In genomic region chr11:104534268-104534667, GRCh38 we compare ENCODE assay signal across 18 cellular contexts.
DNase-seq lines count a peak whose midpoint lies in the region; ATAC-seq and TF ChIP-seq lines count a peak whose summit lies in the region.
"Had no signal": no experiment of that assay in that cellular context is flagged by ENCODE, and none has a peak within 500 bp of the region (broad histone marks: within the 10 kb centered on the region; RNA-seq: fewer than 3 reads in every experiment).

No MANE protein-coding gene starts in this region.

- H3K27ac Mint-ChIP-seq in stimulated activated naive B cell treated with anti-CD40 and anti-IgM and Interleukin-4, amounts not matched to agents 10 μg/mL and 1 μg/mL and 100 μg/mL, for 72 hours: no peak overlapping the region
- no peak overlapping the region for H3K27ac Mint-ChIP-seq in activated T-helper 17 cell treated with anti-CD3 and anti-CD28 coated beads, Interleukin-2, amount 50 U/mL, for 72 hours
- H3K27ac Mint-ChIP-seq: B cell, mesothelial cell of epicardium, progenitor cell of endocrine pancreas had no signal

- H3K4me1 Mint-ChIP-seq in stimulated activated naive B cell treated with anti-CD40 and anti-IgM and Interleukin-4, amounts not matched to agents 10 μg/mL and 1 μg/mL and 100 μg/mL, for 72 hours: no peaks in the 10 kb centered on the region
- no peaks in the 10 kb centered on the region for H3K4me1 Mint-ChIP-seq in activated T-helper 17 cell treated with anti-CD3 and anti-CD28 coated beads, Interleukin-2, amount 50 U/mL, for 72 hours
- H3K4me1 Mint-ChIP-seq: B cell had no signal

- intact Hi-C loops in testis (cut with DNase I; ENCODE audit: low total_unique reads): no loop called here

- no peaks in the 10 kb centered on the region for H3K27me3 Mint-ChIP-seq in stimulated activated naive B cell treated with anti-CD40 and anti-IgM and Interleukin-4, amounts not matched to agents 10 μg/mL and 1 μg/mL and 100 μg/mL, for 72 hours
- no peaks in the 10 kb centered on the region for H3K27me3 Mint-ChIP-seq in activated T-helper 17 cell treated with anti-CD3 and anti-CD28 coated beads, Interleukin-2, amount 50 U/mL, for 72 hours
- H3K27me3 Mint-ChIP-seq: B cell, progenitor cell of endocrine pancreas had no signal

- TF ChIP-seq POLR2A in testis (IDR thresholded peaks at IDR 0.05): no peak

- no peak overlapping the region for H3K4me3 Mint-ChIP-seq in stimulated activated naive B cell treated with anti-CD40 and anti-IgM and Interleukin-4, amounts not matched to agents 10 μg/mL and 1 μg/mL and 100 μg/mL, for 72 hours
- no peak overlapping the region for H3K4me3 Mint-ChIP-seq in activated T-helper 17 cell treated with anti-CD3 and anti-CD28 coated beads, Interleukin-2, amount 50 U/mL, for 72 hours
- H3K4me3 Mint-ChIP-seq: B cell, mesothelial cell of epicardium had no signal

- H3K27ac ChIP-seq in brain microvascular endothelial cell (peak overlapping the region; percentile 41), testis (no peak overlapping the region)
- H3K27ac ChIP-seq: ascending aorta had no signal

- H3K4me1 ChIP-seq in testis: no peaks in the 10 kb centered on the region
- H3K4me1 ChIP-seq: ascending aorta had no signal

- H3K4me3 ChIP-seq in brain microvascular endothelial cell (ENCODE audit: low read depth, low read length) (no peak overlapping the region), testis (no peak overlapping the region)
- H3K4me3 ChIP-seq: ascending aorta had no signal

- no peaks in the 10 kb centered on the region for H3K36me3 ChIP-seq in brain microvascular endothelial cell (replicated peaks)
- no peaks in the 10 kb centered on the region for H3K36me3 ChIP-seq in testis (ENCODE audit: low read depth, missing control alignments)
- H3K36me3 ChIP-seq: ascending aorta had no signal

- no peaks in the 10 kb centered on the region for H3K9me3 ChIP-seq in testis
- H3K9me3 ChIP-seq: ascending aorta had no signal

- H3K36me3 Mint-ChIP-seq in stimulated activated naive B cell treated with anti-CD40 and anti-IgM and Interleukin-4, amounts not matched to agents 10 μg/mL and 1 μg/mL and 100 μg/mL, for 72 hours: no peaks in the 10 kb centered on the region
- no peaks in the 10 kb centered on the region for H3K36me3 Mint-ChIP-seq in activated T-helper 17 cell treated with anti-CD3 and anti-CD28 coated beads, Interleukin-2, amount 50 U/mL, for 72 hours (ENCODE audit: low read depth)
- H3K36me3 Mint-ChIP-seq: mesothelial cell of epicardium had no signal

- TF ChIP-seq CTCF in brain microvascular endothelial cell (IDR thresholded peaks at IDR 0.05; ENCODE audit: low read depth, low read length, missing control alignments) (no peak), testis (IDR thresholded peaks at IDR 0.05) (no peak)

- in situ Hi-C loops in brain microvascular endothelial cell (cut with HindIII; ENCODE audit: low pct_ligation_motif_present, low sequenced_read_pairs): no loop called here

- DNase-seq in ELR (ENCODE audit: low read depth) (peak; percentile 76), NCI-H446 treated with DMSO at 0.1 percent for 48 hours (lab: John Stamatoyannopoulos, UW) (peak; percentile 66), brain microvascular endothelial cell (peak; percentile 79), kidney glomerular epithelial cell (lab: John Stamatoyannopoulos, UW) (peak; percentile 22), testis (no peak), COLO668 (lab: John Stamatoyannopoulos, UW; ENCODE audit: unreplicated experiment) (no peak)
- no peak for DNase-seq in stimulated activated naive B cell treated with anti-CD40 and anti-IgM and Interleukin-4, amounts not matched to agents 10 μg/mL and 1 μg/mL and 100 μg/mL, for 72 hours
- DNase-seq: DMS79; NCI-H1436 treated with DMSO at 0.1 percent for 48 hours; NCI-H748 treated with DMSO at 0.1 percent for 48 hours; stimulated activated CD4-positive, alpha-beta T cell treated with anti-CD3 and anti-CD28 coated beads, Interleukin-4, amount 100 ng/mL, for 24 hours; stimulated activated naive CD8-positive, alpha-beta T cell treated with anti-CD3 and anti-CD28 coated beads, Interleukin-15, Interleukin-2, amounts not matched to agents 100 U/mL and 50 U/mL, for 24 hours had no signal

- H3K9me3 Mint-ChIP-seq in stimulated activated naive B cell treated with anti-CD40 and anti-IgM and Interleukin-4, amounts not matched to agents 10 μg/mL and 1 μg/mL and 100 μg/mL, for 72 hours: no peaks in the 10 kb centered on the region
- H3K9me3 Mint-ChIP-seq in activated T-helper 17 cell treated with anti-CD3 and anti-CD28 coated beads, Interleukin-2, amount 50 U/mL, for 72 hours: no peaks in the 10 kb centered on the region
- H3K9me3 Mint-ChIP-seq: mesothelial cell of epicardium had no signal

- no peak for ATAC-seq in stimulated activated naive B cell treated with anti-CD40 and anti-IgM and Interleukin-4, amounts not matched to agents 10 μg/mL and 1 μg/mL and 100 μg/mL, for 72 hours (replicated peaks)
- no peak for ATAC-seq in activated T-helper 17 cell treated with anti-CD3 and anti-CD28 coated beads, Interleukin-2, amount 50 U/mL, for 72 hours (replicated peaks)
- ATAC-seq: activated CD4-positive, CD25-positive, alpha-beta regulatory T cell treated with anti-CD3 and anti-CD28 coated beads, Interleukin-2, amount 50 U/mL, for 24 hours; stimulated activated naive CD8-positive, alpha-beta T cell treated with anti-CD3 and anti-CD28 coated beads, Interleukin-15, Interleukin-2, amounts not matched to agents 100 U/mL and 50 U/mL, for 24 hours had no signal

- WGBS in testis, 2 donors: 62 to 70% methylated on average over 2 of the region's 2 CpGs

- no peaks in the 10 kb centered on the region for H3K27me3 ChIP-seq in brain microvascular endothelial cell (replicated peaks)
- H3K27me3 ChIP-seq in testis: no peaks in the 10 kb centered on the region
- H3K27me3 ChIP-seq: ascending aorta had no signal

Comparison
In these comparisons a context has a peak if more than half of its experiments do, and no peak if none do; other contexts are left out.
1. DNase-seq: peak in ELR (single experiment), NCI-H446 treated with DMSO at 0.1 percent for 48 hours (single experiment), brain microvascular endothelial cell (single experiment) and kidney glomerular epithelial cell (single experiment); none in stimulated activated naive B cell treated with anti-CD40 and anti-IgM and Interleukin-4, amounts not matched to agents 10 μg/mL and 1 μg/mL and 100 μg/mL, for 72 hours (single experiment), testis (single experiment) and COLO668 (single experiment).